In the genomic region with DNA sequence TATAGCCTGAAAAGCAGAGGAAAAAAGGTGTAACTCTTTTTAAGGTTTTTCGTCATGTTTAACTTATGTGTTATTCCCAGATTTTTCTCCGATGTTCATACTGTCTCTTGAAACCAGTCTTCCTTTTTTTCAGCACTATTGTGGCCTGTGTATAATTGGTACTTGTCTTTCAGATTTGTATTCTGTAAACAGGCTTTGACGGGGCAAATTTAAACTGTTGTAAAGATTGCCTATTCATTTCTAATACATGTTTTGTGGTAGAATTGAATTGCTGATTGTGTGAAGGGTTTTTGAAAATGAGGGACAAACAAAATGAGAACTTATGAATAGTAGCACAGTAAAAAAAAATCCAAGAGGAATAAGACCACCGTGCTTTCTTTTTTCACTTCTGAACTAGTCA, we compare ENCODE assay signal across 11 cellular contexts. TPM values are rescaled to one million over a fixed set of nuclear protein-coding genes. Genes with fewer than 3 reads are reported as not detected.
DNase-seq lines count a peak whose midpoint lies in the region; ATAC-seq and TF ChIP-seq lines count a peak whose summit lies in the region.
"Had no signal": no experiment of that assay in that cellular context is flagged by ENCODE, and none has a peak within 500 bp of the region (broad histone marks: within the 10 kb centered on the region; RNA-seq: fewer than 3 reads in every experiment).

No MANE protein-coding gene starts in this region.

- peaks cover 22% of the 10 kb centered on the region for H3K79me1 ChIP-seq in mesendoderm (ENCODE audit: low read length)

- CTCF ChIA-PET in MCF 10A (lab: Yijun Ruan, JAX) = interaction anchor here (0.8 to 8.0 kb wide), 21 partner anchors 9 to 129 kb away, joined by 3 to 134 read pairs (median 4); no protein-coding TSS in a partner anchor
- CTCF ChIA-PET in activated CD8-positive, alpha-beta T cell treated with anti-CD3 and anti-CD28 coated beads for 36 hours (lab: Charles Lee) = interaction anchor here (0.7 to 6.8 kb wide), 19 partner anchors 10 to 125 kb away, joined by 3 to 90 read pairs (median 5); a partner anchor contains a TSS

- no peak overlapping the region for H3K4me2 ChIP-seq in mesendoderm (ENCODE audit: low read length)

- DNase-seq in MCF 10A (ENCODE audit: unreplicated experiment) (no peak), breast epithelium (ENCODE audit: low spot score in 2 of 2) (no peak), NCI-H146 (lab: John Stamatoyannopoulos, UW) (no peak), NCI-H446 (lab: John Stamatoyannopoulos, UW) (no peak), mesendoderm (no peak)
- no peak for DNase-seq in activated CD8-positive, alpha-beta T cell treated with anti-CD3 and anti-CD28 coated beads for 36 hours
- DNase-seq: NCI-H1105 had no signal

- POLR2A ChIA-PET in MCF 10A (lab: Yijun Ruan, JAX) = interaction anchor here (0.8 to 4.4 kb wide), 17 partner anchors 10 to 96 kb away, joined by 3 to 94 read pairs (median 7); a partner anchor contains a TSS
- POLR2A ChIA-PET in activated CD8-positive, alpha-beta T cell treated with anti-CD3 and anti-CD28 coated beads for 36 hours (lab: Charles Lee) = interaction anchor here (0.6 to 1.8 kb wide), 4 partner anchors 10 to 96 kb away, joined by 3 to 4 read pairs (median 4); no protein-coding TSS in a partner anchor

- H2BK15ac ChIP-seq in mesendoderm (replicated peaks; ENCODE audit: low read depth) = no peak overlapping the region

- TF ChIP-seq CTCF in MCF 10A (IDR thresholded peaks at IDR 0.05; ENCODE audit: unreplicated experiment) (no peak), breast epithelium (IDR thresholded peaks at IDR 0.05) (no peak), liver (IDR thresholded peaks at IDR 0.05; ENCODE audit: low read depth, low read length, missing input control) (no peak)
- no peak for TF ChIP-seq CTCF in activated CD8-positive, alpha-beta T cell treated with anti-CD3 and anti-CD28 coated beads for 36 hours (IDR thresholded peaks at IDR 0.05)

- H3K18ac ChIP-seq in mesendoderm (ENCODE audit: low read length) = no peak overlapping the region

- no peak overlapping the region for H4K5ac ChIP-seq in mesendoderm (ENCODE audit: low read length)

- H3K4ac ChIP-seq in mesendoderm (ENCODE audit: low read depth, low read length) = no peak overlapping the region

- 85% methylated on average over 4 of the region's 4 CpGs for WGBS in liver
- WGBS in urinary bladder = 77% methylated on average over 4 of the region's 4 CpGs
- WGBS in mesendoderm (ENCODE audit: extremely low coverage, insufficient coverage, low lambda C conversion rate) = no CpG with 5 or more reads among the region's 4 CpGs

- intact Hi-C loops in MCF 10A (cut with micrococcal nuclease) (loop anchor here (1.0 kb wide), 2 partner anchors 83 to 118 kb away; no protein-coding TSS in a partner anchor), breast epithelium (cut with DNase I; ENCODE audit: low total_unique reads) (no loop called here)
- intact Hi-C loops in activated CD8-positive, alpha-beta T cell treated with anti-CD3 and anti-CD28 coated beads for 36 hours (cut with micrococcal nuclease) = loop anchor here (1.0 to 5.0 kb wide), 2 partner anchors 97 to 118 kb away; no protein-coding TSS in a partner anchor

- H4K8ac ChIP-seq in mesendoderm (ENCODE audit: low read depth, low read length) = no peak overlapping the region

- no peaks in the 10 kb centered on the region for H3K4me1 ChIP-seq in breast epithelium
- peaks cover 0 to 8% (median 3%) of the 10 kb centered on the region in 4 donors for H3K4me1 ChIP-seq in liver (ENCODE audit: control insufficient read depth in 4 of 4, insufficient read depth in 4 of 4, low read length in 3 of 4)
- H3K4me1 ChIP-seq in urinary bladder (ENCODE audit: insufficient read depth) = no peaks in the 10 kb centered on the region
- H3K4me1 ChIP-seq in mesendoderm (ENCODE audit: control insufficient read depth, low read depth, low read length) = peaks cover 3% of the 10 kb centered on the region

- H2BK120ac ChIP-seq in mesendoderm (ENCODE audit: low read depth, low read length) = no peak overlapping the region

- H3K27ac ChIP-seq in breast epithelium (peak overlapping the region in 1 of 2 donors; percentile 35), liver (ENCODE audit: low read depth in 1 of 2, low read length in 2 of 2) (peak overlapping the region; percentile 20 to 47), urinary bladder (ENCODE audit: low read depth) (peak overlapping the region; percentile 59), mesendoderm (ENCODE audit: low read depth, low read length) (no peak overlapping the region)
- H3K27ac ChIP-seq: neutrophil had no signal

- BruUV-seq in MCF 10A (replicated peaks; lab: Mats Ljungman, UMichigan) = TSS peak; percentile 89

- peaks cover 28% of the 10 kb centered on the region for H3K36me3 Mint-ChIP-seq in MCF 10A (ENCODE audit: insufficient read depth, unreplicated experiment)
- H3K36me3 Mint-ChIP-seq in activated CD8-positive, alpha-beta T cell treated with anti-CD3 and anti-CD28 coated beads for 36 hours (ENCODE audit: low read depth) = peaks cover 5% of the 10 kb centered on the region

- H3K27ac Mint-ChIP-seq in MCF 10A (ENCODE audit: low read depth, unreplicated experiment) = peak overlapping the region; percentile 94
- H3K27ac Mint-ChIP-seq in activated CD8-positive, alpha-beta T cell treated with anti-CD3 and anti-CD28 coated beads for 36 hours = peak overlapping the region; percentile 79

- H3K27me3 ChIP-seq in breast epithelium = no peaks in the 10 kb centered on the region
- H3K27me3 ChIP-seq in liver (ENCODE audit: control insufficient read depth in 4 of 4, insufficient read depth in 4 of 4, low read length in 3 of 4) = no peaks in the 10 kb centered on the region
- H3K27me3 ChIP-seq in mesendoderm (ENCODE audit: insufficient read depth, low read length, poor library complexity) = no peaks in the 10 kb centered on the region
- H3K27me3 ChIP-seq: neutrophil had no signal

- no peak overlapping the region for H3K4me3 ChIP-seq in breast epithelium
- H3K4me3 ChIP-seq in liver (ENCODE audit: low read depth in 1 of 3, low read length in 3 of 3) = no peak overlapping the region
- H3K4me3 ChIP-seq in urinary bladder (ENCODE audit: low read depth, low read length) = no peak overlapping the region
- no peak overlapping the region for H3K4me3 ChIP-seq in mesendoderm (ENCODE audit: low read length)

- no peak overlapping the region for H3K23ac ChIP-seq in mesendoderm (ENCODE audit: low read length)

- no peak for TF ChIP-seq POLR2A in breast epithelium (IDR thresholded peaks at IDR 0.05)

- no peaks in the 10 kb centered on the region for H3K9me3 ChIP-seq in breast epithelium
- no peaks in the 10 kb centered on the region for H3K9me3 ChIP-seq in liver (ENCODE audit: control insufficient read depth in 4 of 4, low read length in 3 of 4)
- H3K9me3 ChIP-seq: neutrophil had no signal

- no peak overlapping the region for H2BK5ac ChIP-seq in mesendoderm (ENCODE audit: low read length)

- ATAC-seq in activated CD8-positive, alpha-beta T cell treated with anti-CD3 and anti-CD28 coated beads for 36 hours = no peak

- no peak overlapping the region for H3K9ac ChIP-seq in liver (ENCODE audit: low read depth in 1 of 2, low read length in 2 of 2)
- no peak overlapping the region for H3K9ac ChIP-seq in mesendoderm (ENCODE audit: low read length)

- no peaks in the 10 kb centered on the region for H3K9me3 Mint-ChIP-seq in MCF 10A (ENCODE audit: unreplicated experiment)
- H3K9me3 Mint-ChIP-seq in activated CD8-positive, alpha-beta T cell treated with anti-CD3 and anti-CD28 coated beads for 36 hours = no peaks in the 10 kb centered on the region
- H3K9me3 Mint-ChIP-seq: dendritic cell treated with granulocyte-macrophage colony-stimulating factor and Interleukin-4, amounts not matched to agents 40 ng/mL and 50 ng/mL, for 4 days had no signal

- no peak overlapping the region for H3K56ac ChIP-seq in mesendoderm (ENCODE audit: low read length)

- H3K36me3 ChIP-seq in breast epithelium = no peaks in the 10 kb centered on the region
- no peaks in the 10 kb centered on the region for H3K36me3 ChIP-seq in liver (ENCODE audit: control insufficient read depth in 4 of 4, insufficient read depth in 3 of 4, low read depth in 1 of 4, low read length in 3 of 4)
- no peaks in the 10 kb centered on the region for H3K36me3 ChIP-seq in urinary bladder (ENCODE audit: insufficient read depth)
- H3K36me3 ChIP-seq in mesendoderm (ENCODE audit: control insufficient read depth, insufficient read depth, low read length) = no peaks in the 10 kb centered on the region
- H3K36me3 ChIP-seq: neutrophil had no signal

- H3K4me3 Mint-ChIP-seq in MCF 10A (ENCODE audit: unreplicated experiment) = peak overlapping the region; percentile 60
- H3K4me3 Mint-ChIP-seq in activated CD8-positive, alpha-beta T cell treated with anti-CD3 and anti-CD28 coated beads for 36 hours = no peak overlapping the region
- H3K4me3 Mint-ChIP-seq: dendritic cell treated with granulocyte-macrophage colony-stimulating factor and Interleukin-4, amounts not matched to agents 40 ng/mL and 50 ng/mL, for 4 days had no signal

- no peak overlapping the region for H2AK5ac ChIP-seq in mesendoderm (ENCODE audit: low read length)

- peaks cover 56% of the 10 kb centered on the region for H3K79me2 ChIP-seq in mesendoderm (ENCODE audit: control insufficient read depth, insufficient read depth, low read length)

- peaks cover 51% of the 10 kb centered on the region for H3K4me1 Mint-ChIP-seq in MCF 10A (ENCODE audit: insufficient read depth, unreplicated experiment)
- H3K4me1 Mint-ChIP-seq in activated CD8-positive, alpha-beta T cell treated with anti-CD3 and anti-CD28 coated beads for 36 hours (ENCODE audit: low read depth) = peaks cover 63% of the 10 kb centered on the region

- H3K27me3 Mint-ChIP-seq in MCF 10A (ENCODE audit: insufficient read depth, unreplicated experiment) = no peaks in the 10 kb centered on the region
- no peaks in the 10 kb centered on the region for H3K27me3 Mint-ChIP-seq in activated CD8-positive, alpha-beta T cell treated with anti-CD3 and anti-CD28 coated beads for 36 hours
- H3K27me3 Mint-ChIP-seq: dendritic cell treated with granulocyte-macrophage colony-stimulating factor and Interleukin-4, amounts not matched to agents 40 ng/mL and 50 ng/mL, for 4 days had no signal

- no peak for TF ChIP-seq RAD21 in liver (IDR thresholded peaks at IDR 0.05)

TF ChIP-seq in liver, 16 proteins besides CTCF, POLR2A, EP300 and RAD21 (continues in another document):
- TF ChIP-seq, protein P1, sequence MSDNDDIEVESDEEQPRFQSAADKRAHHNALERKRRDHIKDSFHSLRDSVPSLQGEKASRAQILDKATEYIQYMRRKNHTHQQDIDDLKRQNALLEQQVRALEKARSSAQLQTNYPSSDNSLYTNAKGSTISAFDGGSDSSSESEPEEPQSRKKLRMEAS (IDR thresholded peaks at IDR 0.05) = no peak
- TF ChIP-seq FOXA2 (IDR thresholded peaks at IDR 0.05) (no peak), NR2F2 (IDR thresholded peaks at IDR 0.05) (no peak), SP1 (IDR thresholded peaks at IDR 0.05) (no peak), EGR1 (IDR thresholded peaks at IDR 0.05; ENCODE audit: low read depth in 2 of 2) (no peak)

RNA-seq across cellular contexts. Expression of a gene that starts 33.6 kb away (rescaled TPM):
- 65.7 and 92.9 TPM in 2 replicates for total RNA-seq in MCF 10A (2022)
- 100 to 1,000 TPM; 198 to 331 (median 259) TPM for total RNA-seq in breast epithelium
- total RNA-seq in activated CD8-positive, alpha-beta T cell treated with anti-CD3 and anti-CD28 coated beads for 36 hours = 10 to 100 TPM; 79.1 to 79.5 TPM
- total RNA-seq in liver = 10 to 100 TPM; 37.9 to 92.3 TPM
- polyA plus RNA-seq in liver = 10 to 100 TPM; 18.6 to 37.0 TPM
- 206 TPM for total RNA-seq in urinary bladder
- 84.2 TPM for polyA plus RNA-seq in urinary bladder
- 23.0 TPM for polyA plus RNA-seq in mesendoderm (2013, experiment 1 of 2)
- polyA plus RNA-seq in mesendoderm (2013, experiment 2 of 2) = 24.9 TPM
